ENCODE assay signal across 9 cellular contexts in the genomic region with DNA sequence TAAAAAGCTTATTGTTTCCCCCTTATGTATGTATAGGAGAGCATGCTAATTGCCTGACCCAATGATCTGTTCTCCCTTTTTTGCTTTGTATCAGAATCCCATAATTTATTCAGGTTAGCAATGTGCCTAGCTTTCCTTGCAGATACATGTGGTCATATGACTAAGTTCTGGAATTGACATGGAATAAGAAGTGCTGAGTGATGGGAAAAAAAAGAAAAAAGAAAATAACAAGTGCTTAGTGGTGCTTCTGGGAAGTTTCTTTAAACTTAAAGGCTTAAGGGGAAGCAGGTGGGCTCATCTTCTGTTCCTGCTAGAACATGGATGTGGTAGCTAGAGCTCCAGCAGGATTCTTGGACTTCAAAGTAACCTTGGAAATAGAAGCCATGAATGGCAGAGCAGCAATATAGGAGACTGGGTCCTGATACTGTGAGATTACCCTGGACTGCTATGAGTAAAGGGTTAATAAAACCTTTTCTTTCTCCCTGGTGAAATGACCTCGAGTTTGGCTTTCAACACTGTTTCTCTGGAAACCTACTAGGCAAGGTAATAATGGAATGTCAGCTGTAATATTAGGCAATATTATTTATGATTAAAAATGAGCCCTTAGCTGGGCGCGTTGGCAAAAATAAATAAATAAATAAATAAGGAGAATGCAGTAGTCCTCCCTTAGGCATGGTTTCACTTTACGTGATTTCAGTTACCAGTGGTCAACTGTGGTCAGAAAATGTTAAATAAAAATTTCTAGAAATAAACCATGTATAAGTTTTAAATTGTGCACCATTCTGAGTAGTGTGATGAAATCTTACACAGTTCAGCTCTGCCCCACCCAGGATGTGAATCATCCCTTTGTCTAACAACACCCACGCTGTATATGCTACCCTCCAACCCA. TPM values are rescaled to one million over a fixed set of nuclear protein-coding genes. Genes with fewer than 3 reads are reported as not detected.
A peak's percentile ranks its signal among the peaks of the same experiment; 100 is the strongest.
DNase-seq lines count a peak whose midpoint lies in the region; ATAC-seq and TF ChIP-seq lines count a peak whose summit lies in the region.
"Had no signal": no experiment of that assay in that cellular context is flagged by ENCODE, and none has a peak within 500 bp of the region (broad histone marks: within the 10 kb centered on the region; RNA-seq: fewer than 3 reads in every experiment).

No MANE protein-coding gene starts in this region.

- no peaks in the 10 kb centered on the region for H3K36me3 ChIP-seq in IMR-90 (ENCODE audit: control insufficient read depth, insufficient read depth, low read length)

- H2BK15ac ChIP-seq in IMR-90 (ENCODE audit: low read depth, low read length), result no peak overlapping the region

- no peaks in the 10 kb centered on the region for H3K9me3 ChIP-seq in IMR-90 (ENCODE audit: control insufficient read depth, insufficient read depth, low read length)

- dilution Hi-C loops in IMR-90 (cut with HindIII; ENCODE audit: low sequenced_read_pairs, unreplicated experiment), result no loop called here

- no peak overlapping the region for H3K27ac ChIP-seq in IMR-90 (ENCODE audit: insufficient read depth, low read length)

- no peak overlapping the region for H3K4me3 ChIP-seq in IMR-90 (ENCODE audit: insufficient read depth, low read depth, low read length)

- H3K4me3 Mint-ChIP-seq in activated naive CD8-positive, alpha-beta T cell treated with anti-CD3 and anti-CD28 coated beads, Interleukin-2, amount 50 U/mL, for 24 hours, result peak overlapping the region; percentile 17
- H3K4me3 Mint-ChIP-seq in natural killer cell treated with Interleukin-12 subunit alpha and Interleukin-12 subunit beta and Interleukin-15 and Interleukin-18, amount 100 ng/mL, for 72 hours, result peak overlapping the region; percentile 57

- no peak overlapping the region for H3K56ac ChIP-seq in IMR-90 (ENCODE audit: extremely low read depth, insufficient read depth, low read length)

- TF ChIP-seq POLR2A in IMR-90 (IDR thresholded peaks at IDR 0.05; ENCODE audit: low read depth, low read length), result no peak

- H3K4ac ChIP-seq in IMR-90 (ENCODE audit: low read depth, low read length), result no peak overlapping the region

- H4K20me1 ChIP-seq in IMR-90 (ENCODE audit: insufficient read depth, low read length), result no peaks in the 10 kb centered on the region

- in situ Hi-C loops in IMR-90 (cut with MboI; ENCODE audit: low sequenced_read_pairs), result no loop called here

- no CpG with 5 or more reads among the region's 5 CpGs for WGBS in IMR-90 (ENCODE audit: extremely low coverage in 2 of 2, insufficient read length in 1 of 2), 2 experiments

- H3K27ac Mint-ChIP-seq in activated naive CD8-positive, alpha-beta T cell treated with anti-CD3 and anti-CD28 coated beads, Interleukin-2, amount 50 U/mL, for 24 hours, result peak overlapping the region; percentile 80
- H3K27ac Mint-ChIP-seq in natural killer cell treated with Interleukin-12 subunit alpha and Interleukin-12 subunit beta and Interleukin-15 and Interleukin-18, amount 100 ng/mL, for 72 hours, result no peak overlapping the region

- H3K14ac ChIP-seq in IMR-90 (replicated peaks; ENCODE audit: low read depth, low read length), result no peak overlapping the region

- peaks cover 1% of the 10 kb centered on the region for H3K36me3 Mint-ChIP-seq in activated naive CD8-positive, alpha-beta T cell treated with anti-CD3 and anti-CD28 coated beads, Interleukin-2, amount 50 U/mL, for 24 hours (ENCODE audit: low read depth)
- no peaks in the 10 kb centered on the region for H3K36me3 Mint-ChIP-seq in natural killer cell treated with Interleukin-12 subunit alpha and Interleukin-12 subunit beta and Interleukin-15 and Interleukin-18, amount 100 ng/mL, for 72 hours

- intact Hi-C loops in IMR-90 (cut with micrococcal nuclease), result no loop called here

- no peak overlapping the region for H2BK5ac ChIP-seq in IMR-90 (ENCODE audit: low read depth, low read length, poor library complexity, severe bottlenecking)

- no peak overlapping the region for H2BK20ac ChIP-seq in IMR-90 (ENCODE audit: low read depth, low read length)

- POLR2A ChIA-PET in IMR-90 (lab: Charles Lee; ENCODE audit: unreplicated experiment), result no interaction called here

- H3K27me3 Mint-ChIP-seq in activated naive CD8-positive, alpha-beta T cell treated with anti-CD3 and anti-CD28 coated beads, Interleukin-2, amount 50 U/mL, for 24 hours, result no peaks in the 10 kb centered on the region
- H3K27me3 Mint-ChIP-seq in natural killer cell treated with Interleukin-12 subunit alpha and Interleukin-12 subunit beta and Interleukin-15 and Interleukin-18, amount 100 ng/mL, for 72 hours, result peaks cover 0 to 21% of the 10 kb centered on the region in 2 donors

- no peak overlapping the region for H4K91ac ChIP-seq in IMR-90 (ENCODE audit: insufficient read depth, low read depth, low read length)

- no peak overlapping the region for H2AK5ac ChIP-seq in IMR-90 (ENCODE audit: low read depth, low read length)

- peak; percentile 54 for DNase-seq in IMR-90
- peak; percentile 10 for DNase-seq in activated naive CD8-positive, alpha-beta T cell treated with anti-CD3 and anti-CD28 coated beads, Interleukin-2, amount 50 U/mL, for 24 hours
- DNase-seq in natural killer cell treated with Interleukin-12 subunit alpha and Interleukin-12 subunit beta and Interleukin-15 and Interleukin-18, amount 100 ng/mL, for 72 hours (ENCODE audit: low spot score), result no peak
- DNase-seq in cerebellar nuclear complex (lab: John Stamatoyannopoulos, UW), result no peak
- DNase-seq in ureter (ENCODE audit: low spot score), result no peak
- no peak for DNase-seq in NCI-H1417 (lab: John Stamatoyannopoulos, UW)
- no peak for DNase-seq in epidermal melanocyte (ENCODE audit: insufficient read length, low spot score)
- DNase-seq: NCI-H524 had no signal

- H3K4me1 Mint-ChIP-seq in activated naive CD8-positive, alpha-beta T cell treated with anti-CD3 and anti-CD28 coated beads, Interleukin-2, amount 50 U/mL, for 24 hours, result peaks cover 16% of the 10 kb centered on the region
- H3K4me1 Mint-ChIP-seq in natural killer cell treated with Interleukin-12 subunit alpha and Interleukin-12 subunit beta and Interleukin-15 and Interleukin-18, amount 100 ng/mL, for 72 hours (ENCODE audit: low read depth in 2 of 2), result peaks cover 9% of the 10 kb centered on the region in 2 donors

- peak overlapping the region; percentile 40; the same call in 1 of the 2 replicates for H3K4me2 ChIP-seq in IMR-90 (ENCODE audit: low read depth, low read length)

- TF ChIP-seq CTCF in IMR-90 (conservative IDR thresholded peaks at IDR 0.05; ENCODE audit: low read depth, low read length), result no peak

- no peak for TF ChIP-seq RAD21 in IMR-90 (IDR thresholded peaks at IDR 0.05; ENCODE audit: low read length)

- H3K9me1 ChIP-seq in IMR-90 (ENCODE audit: insufficient read depth, low read length), result no peaks in the 10 kb centered on the region

- CTCF ChIA-PET in IMR-90 (lab: Yijun Ruan, JAX), result no interaction called here

- H3K9me3 Mint-ChIP-seq in activated naive CD8-positive, alpha-beta T cell treated with anti-CD3 and anti-CD28 coated beads, Interleukin-2, amount 50 U/mL, for 24 hours, result no peaks in the 10 kb centered on the region
- no peaks in the 10 kb centered on the region for H3K9me3 Mint-ChIP-seq in natural killer cell treated with Interleukin-12 subunit alpha and Interleukin-12 subunit beta and Interleukin-15 and Interleukin-18, amount 100 ng/mL, for 72 hours

- H3K79me1 ChIP-seq in IMR-90 (ENCODE audit: low read depth in 1 of 2, low read length in 2 of 2), result no peaks in the 10 kb centered on the region

- peak overlapping the region in 1 of 2 experiments; percentile 32; a peak in 1 of 4 replicates for H4K8ac ChIP-seq in IMR-90 (ENCODE audit: low read depth in 2 of 2, low read length in 2 of 2)

- H3K23ac ChIP-seq in IMR-90 (ENCODE audit: low read depth, low read length), result no peak overlapping the region

- H2AK9ac ChIP-seq in IMR-90 (replicated peaks; ENCODE audit: low read depth, low read length, poor library complexity), result no peak overlapping the region

- no TSS peak for BruUV-seq in IMR-90 (replicated peaks; lab: Mats Ljungman, UMichigan)

- H2AFZ ChIP-seq in IMR-90 (replicated peaks; ENCODE audit: low read length, poor library complexity), result no peak overlapping the region

- no peaks in the 10 kb centered on the region for H3K4me1 ChIP-seq in IMR-90 (ENCODE audit: control insufficient read depth, insufficient read depth, low read length)

- peaks cover 3% of the 10 kb centered on the region for H3K27me3 ChIP-seq in IMR-90 (ENCODE audit: control insufficient read depth, insufficient read depth, low read length)

- no peak overlapping the region for H4K5ac ChIP-seq in IMR-90 (ENCODE audit: low read depth, low read length)

- H3K18ac ChIP-seq in IMR-90 (ENCODE audit: low read depth, low read length), result no peak overlapping the region

- ATAC-seq in GM18907 (IDR thresholded peaks at IDR 0.05; ENCODE audit: unreplicated experiment) (peak; percentile 82), IMR-90 (ENCODE audit: low read depth) (no peak)
- peak; percentile 88 for ATAC-seq in activated naive CD8-positive, alpha-beta T cell treated with anti-CD3 and anti-CD28 coated beads, Interleukin-2, amount 50 U/mL, for 24 hours
- peak; percentile 76 to 77 for ATAC-seq in natural killer cell treated with Interleukin-12 subunit alpha and Interleukin-12 subunit beta and Interleukin-15 and Interleukin-18, amount 100 ng/mL, for 72 hours

- no peak overlapping the region for H3K9ac ChIP-seq in IMR-90 (ENCODE audit: low read depth, low read length)

- H2BK120ac ChIP-seq in IMR-90 (ENCODE audit: low read depth, low read length), result peak overlapping the region; percentile 60

TF ChIP-seq in IMR-90, 13 proteins besides CTCF, POLR2A, EP300 and RAD21:
- TF ChIP-seq CHD1 (IDR thresholded peaks at IDR 0.05; ENCODE audit: low read depth, low read length) (no peak), CEBPB (IDR thresholded peaks at IDR 0.05; ENCODE audit: low read depth, low read length) (peak; percentile 14; the same call in 1 of the 2 replicates), MAFK (IDR thresholded peaks at IDR 0.05; ENCODE audit: low read depth, low read length) (peak; percentile 25; the same call in 1 of the 2 replicates), RCOR1 (IDR thresholded peaks at IDR 0.05; ENCODE audit: insufficient replicate concordance, low read length) (no peak)

RNA-seq across cellular contexts. Expression of gene RBM41, which starts 16.7 kb away (rescaled TPM):
- total RNA-seq in IMR-90 (2012; rRNA removed) (8.6 and 11.9 TPM in 2 replicates), ureter (17.2 TPM)
- 2.8 and 3.9 TPM in 2 replicates for polyA plus RNA-seq in IMR-90 (2012; rRNA removed)
- polyA plus RNA-seq in IMR-90 (2012; cell fraction: cytosol; rRNA removed), result 0.55 and 0.96 TPM in 2 replicates
- polyA plus RNA-seq in IMR-90 (2012; cell fraction: nucleus; rRNA removed; ENCODE audit: low replicate concordance), result 0.33 and 4.0 TPM in 2 replicates
- 10 to 100 TPM; 10.0 to 14.4 TPM for total RNA-seq in natural killer cell treated with Interleukin-12 subunit alpha and Interleukin-12 subunit beta and Interleukin-15 and Interleukin-18, amount 100 ng/mL, for 72 hours

Comparison
In these comparisons a context has a peak if more than half of its experiments do, and no peak if none do; other contexts are left out.
1. DNase-seq: peak in IMR-90 (single experiment) and activated naive CD8-positive, alpha-beta T cell treated with anti-CD3 and anti-CD28 coated beads, Interleukin-2, amount 50 U/mL, for 24 hours (single experiment); none in natural killer cell treated with Interleukin-12 subunit alpha and Interleukin-12 subunit beta and Interleukin-15 and Interleukin-18, amount 100 ng/mL, for 72 hours (single experiment), cerebellar nuclear complex (0 of 2), ureter (single experiment), NCI-H1417 (0 of 3) and epidermal melanocyte (single experiment).